In genomic region chr16:56911771-56912541, GRCh38 we compare ENCODE assay signal across 1 cellular context.
TF ChIP-seq lines count a peak whose summit lies in the region.

No MANE protein-coding gene starts in this region.

TF ChIP-seq in HepG2, 621 proteins besides CTCF, POLR2A, EP300 and RAD21 (continued from another document and continues in another):
- TF ChIP-seq PAXIP1 (CRISPR knock-in tag; conservative IDR thresholded peaks at IDR 0.05) (no peak), ISX (CRISPR knock-in tag; conservative IDR thresholded peaks at IDR 0.05) (0 out of 2 replicates have a peak, but pooled peaks have one; percentile 40), DNMT3B (CRISPR knock-in tag; conservative IDR thresholded peaks at IDR 0.05) (no peak), ZNF776 (CRISPR knock-in tag; IDR thresholded peaks at IDR 0.05) (no peak), ZFY (CRISPR knock-in tag; IDR thresholded peaks at IDR 0.05) (0 out of 2 replicates have a peak, but pooled peaks have one; percentile 23), TEAD3 (CRISPR knock-in tag; optimal IDR thresholded peaks at IDR 0.05; ENCODE audit: borderline replicate concordance) (peak; percentile 67), ZNF570 (CRISPR knock-in tag; IDR thresholded peaks at IDR 0.05; ENCODE audit: borderline replicate concordance) (no peak), ISL2 (CRISPR knock-in tag; IDR thresholded peaks at IDR 0.05) (no peak), ZNF629 (CRISPR knock-in tag; conservative IDR thresholded peaks at IDR 0.05) (no peak), MLLT10 (CRISPR knock-in tag; IDR thresholded peaks at IDR 0.05) (no peak), RFX3 (CRISPR knock-in tag; IDR thresholded peaks at IDR 0.05) (no peak), MXD1 (CRISPR knock-in tag; IDR thresholded peaks at IDR 0.05) (0 out of 2 replicates have a peak, but pooled peaks have one; percentile 24), ZFP36L1 (CRISPR knock-in tag; IDR thresholded peaks at IDR 0.05) (no peak), NR2F6 (IDR thresholded peaks at IDR 0.05) (no peak), NR2F6 (CRISPR knock-in tag; IDR thresholded peaks at IDR 0.05) (no peak), KDM2A (CRISPR knock-in tag; IDR thresholded peaks at IDR 0.05; ENCODE audit: borderline replicate concordance, low read depth) (no peak), ZNF263 (CRISPR knock-in tag; IDR thresholded peaks at IDR 0.05) (0 out of 2 replicates have a peak, but pooled peaks have one; percentile 3), BCL3 (CRISPR knock-in tag; IDR thresholded peaks at IDR 0.05) (no peak), RXRA (CRISPR knock-in tag; IDR thresholded peaks at IDR 0.05) (0 out of 2 replicates have a peak, but pooled peaks have one; percentile 26), ZNF331 (CRISPR knock-in tag; IDR thresholded peaks at IDR 0.05) (no peak), POGZ (CRISPR knock-in tag; IDR thresholded peaks at IDR 0.05) (no peak), ZSCAN25 (CRISPR knock-in tag; IDR thresholded peaks at IDR 0.05) (no peak), ZZZ3 (CRISPR knock-in tag; IDR thresholded peaks at IDR 0.05; ENCODE audit: borderline replicate concordance) (no peak), BHLHE40 (IDR thresholded peaks at IDR 0.05; ENCODE audit: low read length) (peak; percentile 42; the same call in 1 of the 2 replicates), KDM5A (IDR thresholded peaks at IDR 0.05; ENCODE audit: borderline replicate concordance, low read length) (no peak), ZMYM3 (CRISPR knock-in tag; IDR thresholded peaks at IDR 0.05) (no peak), ZMAT5 (CRISPR knock-in tag; IDR thresholded peaks at IDR 0.05; ENCODE audit: borderline replicate concordance, low read depth) (no peak), ZNF33B (CRISPR knock-in tag; IDR thresholded peaks at IDR 0.05) (no peak), ZNF737 (CRISPR knock-in tag; IDR thresholded peaks at IDR 0.05; ENCODE audit: borderline replicate concordance) (no peak), ZNF501 (CRISPR knock-in tag; IDR thresholded peaks at IDR 0.05) (no peak), ZNF431 (CRISPR knock-in tag; IDR thresholded peaks at IDR 0.05; ENCODE audit: borderline replicate concordance, low read depth) (no peak), HNRNPLL (IDR thresholded peaks at IDR 0.05; ENCODE audit: low read depth, low read length, poor library complexity, severe bottlenecking) (no peak), ONECUT2 (CRISPR knock-in tag; IDR thresholded peaks at IDR 0.05) (no peak), STAG1 (CRISPR knock-in tag; IDR thresholded peaks at IDR 0.05) (no peak), ZNF567 (CRISPR knock-in tag; IDR thresholded peaks at IDR 0.05; ENCODE audit: borderline replicate concordance) (no peak), BRCA1 (CRISPR knock-in tag; IDR thresholded peaks at IDR 0.05) (0 out of 2 replicates have a peak, but pooled peaks have one; percentile 37), SP1 (IDR thresholded peaks at IDR 0.05) (no peak), SP1 (CRISPR knock-in tag; IDR thresholded peaks at IDR 0.05) (no peak), NCOA5 (CRISPR knock-in tag; IDR thresholded peaks at IDR 0.05) (no peak)
- TF ChIP-seq, protein P1, sequence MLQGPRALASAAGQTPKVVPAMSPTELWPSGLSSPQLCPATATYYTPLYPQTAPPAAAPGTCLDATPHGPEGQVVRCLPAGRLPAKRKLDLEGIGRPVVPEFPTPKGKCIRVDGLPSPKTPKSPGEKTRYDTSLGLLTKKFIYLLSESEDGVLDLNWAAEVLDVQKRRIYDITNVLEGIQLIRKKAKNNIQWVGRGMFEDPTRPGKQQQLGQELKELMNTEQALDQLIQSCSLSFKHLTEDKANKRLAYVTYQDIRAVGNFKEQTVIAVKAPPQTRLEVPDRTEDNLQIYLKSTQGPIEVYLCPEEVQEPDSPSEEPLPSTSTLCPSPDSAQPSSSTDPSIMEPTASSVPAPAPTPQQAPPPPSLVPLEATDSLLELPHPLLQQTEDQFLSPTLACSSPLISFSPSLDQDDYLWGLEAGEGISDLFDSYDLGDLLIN (CRISPR knock-in tag; IDR thresholded peaks at IDR 0.05; ENCODE audit: borderline replicate concordance) = no peak
- TF ChIP-seq, protein P2, sequence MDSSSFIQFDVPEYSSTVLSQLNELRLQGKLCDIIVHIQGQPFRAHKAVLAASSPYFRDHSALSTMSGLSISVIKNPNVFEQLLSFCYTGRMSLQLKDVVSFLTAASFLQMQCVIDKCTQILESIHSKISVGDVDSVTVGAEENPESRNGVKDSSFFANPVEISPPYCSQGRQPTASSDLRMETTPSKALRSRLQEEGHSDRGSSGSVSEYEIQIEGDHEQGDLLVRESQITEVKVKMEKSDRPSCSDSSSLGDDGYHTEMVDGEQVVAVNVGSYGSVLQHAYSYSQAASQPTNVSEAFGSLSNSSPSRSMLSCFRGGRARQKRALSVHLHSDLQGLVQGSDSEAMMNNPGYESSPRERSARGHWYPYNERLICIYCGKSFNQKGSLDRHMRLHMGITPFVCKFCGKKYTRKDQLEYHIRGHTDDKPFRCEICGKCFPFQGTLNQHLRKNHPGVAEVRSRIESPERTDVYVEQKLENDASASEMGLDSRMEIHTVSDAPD (CRISPR knock-in tag; IDR thresholded peaks at IDR 0.05) = no peak
- TF ChIP-seq, protein P3, sequence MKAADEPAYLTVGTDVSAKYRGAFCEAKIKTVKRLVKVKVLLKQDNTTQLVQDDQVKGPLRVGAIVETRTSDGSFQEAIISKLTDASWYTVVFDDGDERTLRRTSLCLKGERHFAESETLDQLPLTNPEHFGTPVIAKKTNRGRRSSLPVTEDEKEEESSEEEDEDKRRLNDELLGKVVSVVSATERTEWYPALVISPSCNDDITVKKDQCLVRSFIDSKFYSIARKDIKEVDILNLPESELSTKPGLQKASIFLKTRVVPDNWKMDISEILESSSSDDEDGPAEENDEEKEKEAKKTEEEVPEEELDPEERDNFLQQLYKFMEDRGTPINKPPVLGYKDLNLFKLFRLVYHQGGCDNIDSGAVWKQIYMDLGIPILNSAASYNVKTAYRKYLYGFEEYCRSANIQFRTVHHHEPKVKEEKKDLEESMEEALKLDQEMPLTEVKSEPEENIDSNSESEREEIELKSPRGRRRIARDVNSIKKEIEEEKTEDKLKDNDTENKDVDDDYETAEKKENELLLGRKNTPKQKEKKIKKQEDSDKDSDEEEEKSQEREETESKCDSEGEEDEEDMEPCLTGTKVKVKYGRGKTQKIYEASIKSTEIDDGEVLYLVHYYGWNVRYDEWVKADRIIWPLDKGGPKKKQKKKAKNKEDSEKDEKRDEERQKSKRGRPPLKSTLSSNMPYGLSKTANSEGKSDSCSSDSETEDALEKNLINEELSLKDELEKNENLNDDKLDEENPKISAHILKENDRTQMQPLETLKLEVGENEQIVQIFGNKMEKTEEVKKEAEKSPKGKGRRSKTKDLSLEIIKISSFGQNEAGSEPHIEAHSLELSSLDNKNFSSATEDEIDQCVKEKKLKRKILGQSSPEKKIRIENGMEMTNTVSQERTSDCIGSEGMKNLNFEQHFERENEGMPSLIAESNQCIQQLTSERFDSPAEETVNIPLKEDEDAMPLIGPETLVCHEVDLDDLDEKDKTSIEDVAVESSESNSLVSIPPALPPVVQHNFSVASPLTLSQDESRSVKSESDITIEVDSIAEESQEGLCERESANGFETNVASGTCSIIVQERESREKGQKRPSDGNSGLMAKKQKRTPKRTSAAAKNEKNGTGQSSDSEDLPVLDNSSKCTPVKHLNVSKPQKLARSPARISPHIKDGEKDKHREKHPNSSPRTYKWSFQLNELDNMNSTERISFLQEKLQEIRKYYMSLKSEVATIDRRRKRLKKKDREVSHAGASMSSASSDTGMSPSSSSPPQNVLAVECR (CRISPR knock-in tag; IDR thresholded peaks at IDR 0.05; ENCODE audit: borderline replicate concordance) = no peak
- TF ChIP-seq, protein P4, sequence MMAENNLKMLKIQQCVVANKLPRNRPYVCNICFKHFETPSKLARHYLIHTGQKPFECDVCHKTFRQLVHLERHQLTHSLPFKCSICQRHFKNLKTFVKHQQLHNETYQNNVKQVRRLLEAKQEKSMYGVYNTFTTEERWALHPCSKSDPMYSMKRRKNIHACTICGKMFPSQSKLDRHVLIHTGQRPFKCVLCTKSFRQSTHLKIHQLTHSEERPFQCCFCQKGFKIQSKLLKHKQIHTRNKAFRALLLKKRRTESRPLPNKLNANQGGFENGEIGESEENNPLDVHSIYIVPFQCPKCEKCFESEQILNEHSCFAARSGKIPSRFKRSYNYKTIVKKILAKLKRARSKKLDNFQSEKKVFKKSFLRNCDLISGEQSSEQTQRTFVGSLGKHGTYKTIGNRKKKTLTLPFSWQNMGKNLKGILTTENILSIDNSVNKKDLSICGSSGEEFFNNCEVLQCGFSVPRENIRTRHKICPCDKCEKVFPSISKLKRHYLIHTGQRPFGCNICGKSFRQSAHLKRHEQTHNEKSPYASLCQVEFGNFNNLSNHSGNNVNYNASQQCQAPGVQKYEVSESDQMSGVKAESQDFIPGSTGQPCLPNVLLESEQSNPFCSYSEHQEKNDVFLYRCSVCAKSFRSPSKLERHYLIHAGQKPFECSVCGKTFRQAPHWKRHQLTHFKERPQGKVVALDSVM (CRISPR knock-in tag; IDR thresholded peaks at IDR 0.05) = no peak
- TF ChIP-seq, protein P5, sequence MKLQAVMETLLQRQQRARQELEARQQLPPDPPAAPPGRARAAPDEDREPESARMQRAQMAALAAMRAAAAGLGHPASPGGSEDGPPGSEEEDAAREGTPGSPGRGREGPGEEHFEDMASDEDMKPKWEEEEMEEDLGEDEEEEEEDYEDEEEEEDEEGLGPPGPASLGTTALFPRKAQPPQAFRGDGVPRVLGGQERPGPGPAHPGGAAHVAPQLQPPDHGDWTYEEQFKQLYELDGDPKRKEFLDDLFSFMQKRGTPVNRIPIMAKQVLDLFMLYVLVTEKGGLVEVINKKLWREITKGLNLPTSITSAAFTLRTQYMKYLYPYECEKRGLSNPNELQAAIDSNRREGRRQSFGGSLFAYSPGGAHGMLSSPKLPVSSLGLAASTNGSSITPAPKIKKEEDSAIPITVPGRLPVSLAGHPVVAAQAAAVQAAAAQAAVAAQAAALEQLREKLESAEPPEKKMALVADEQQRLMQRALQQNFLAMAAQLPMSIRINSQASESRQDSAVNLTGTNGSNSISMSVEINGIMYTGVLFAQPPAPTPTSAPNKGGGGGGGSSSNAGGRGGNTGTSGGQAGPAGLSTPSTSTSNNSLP (IDR thresholded peaks at IDR 0.05; ENCODE audit: low read depth, low read length) = no peak
- TF ChIP-seq, protein P6, sequence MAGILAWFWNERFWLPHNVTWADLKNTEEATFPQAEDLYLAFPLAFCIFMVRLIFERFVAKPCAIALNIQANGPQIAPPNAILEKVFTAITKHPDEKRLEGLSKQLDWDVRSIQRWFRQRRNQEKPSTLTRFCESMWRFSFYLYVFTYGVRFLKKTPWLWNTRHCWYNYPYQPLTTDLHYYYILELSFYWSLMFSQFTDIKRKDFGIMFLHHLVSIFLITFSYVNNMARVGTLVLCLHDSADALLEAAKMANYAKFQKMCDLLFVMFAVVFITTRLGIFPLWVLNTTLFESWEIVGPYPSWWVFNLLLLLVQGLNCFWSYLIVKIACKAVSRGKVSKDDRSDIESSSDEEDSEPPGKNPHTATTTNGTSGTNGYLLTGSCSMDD (CRISPR knock-in tag; IDR thresholded peaks at IDR 0.05) = 0 out of 2 replicates have a peak, but pooled peaks have one; percentile 40
- TF ChIP-seq, protein P7, sequence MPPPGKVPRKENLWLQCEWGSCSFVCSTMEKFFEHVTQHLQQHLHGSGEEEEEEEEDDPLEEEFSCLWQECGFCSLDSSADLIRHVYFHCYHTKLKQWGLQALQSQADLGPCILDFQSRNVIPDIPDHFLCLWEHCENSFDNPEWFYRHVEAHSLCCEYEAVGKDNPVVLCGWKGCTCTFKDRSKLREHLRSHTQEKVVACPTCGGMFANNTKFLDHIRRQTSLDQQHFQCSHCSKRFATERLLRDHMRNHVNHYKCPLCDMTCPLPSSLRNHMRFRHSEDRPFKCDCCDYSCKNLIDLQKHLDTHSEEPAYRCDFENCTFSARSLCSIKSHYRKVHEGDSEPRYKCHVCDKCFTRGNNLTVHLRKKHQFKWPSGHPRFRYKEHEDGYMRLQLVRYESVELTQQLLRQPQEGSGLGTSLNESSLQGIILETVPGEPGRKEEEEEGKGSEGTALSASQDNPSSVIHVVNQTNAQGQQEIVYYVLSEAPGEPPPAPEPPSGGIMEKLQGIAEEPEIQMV (CRISPR knock-in tag; IDR thresholded peaks at IDR 0.05; ENCODE audit: low read depth) = no peak
